In genomic region chr9:120971471-120971870, GRCh38 we compare ENCODE assay signal across 3 cellular contexts. TPM values are rescaled to one million over a fixed set of nuclear protein-coding genes. Genes with fewer than 3 reads are reported as not detected.
DNase-seq lines count a peak whose midpoint lies in the region; TF ChIP-seq lines count a peak whose summit lies in the region.
"Not testable (repeated sequence)": the region's sequence is repeated elsewhere in the genome, so short reads cannot be mapped to it uniquely, and the experiment has no call there.

No MANE protein-coding gene starts in this region.

- not testable (repeated sequence) for TF ChIP-seq CTCF in OCI-LY3 (IDR thresholded peaks at IDR 0.05; ENCODE audit: low read depth, low read length); esophagus muscularis mucosa (IDR thresholded peaks at IDR 0.05)

- peak overlapping the region; percentile 13; the same call in 1 of the 2 replicates for H3K9ac ChIP-seq in OCI-LY3 (ENCODE audit: low read length)

- H4K20me1 ChIP-seq in OCI-LY3 (ENCODE audit: insufficient read depth, low read length) = not testable (repeated sequence)

- H3K36me3 ChIP-seq in OCI-LY3 (replicated peaks; ENCODE audit: low read depth, low read length); SJCRH30; esophagus muscularis mucosa: not testable (repeated sequence)

- H3K27me3 ChIP-seq in OCI-LY3 (ENCODE audit: low read depth, low read length); SJCRH30; esophagus muscularis mucosa: not testable (repeated sequence)

- not testable (repeated sequence) for H3K79me2 ChIP-seq in OCI-LY3 (ENCODE audit: low read length)

- not testable (repeated sequence) for H3K9me3 ChIP-seq in OCI-LY3 (ENCODE audit: insufficient read depth, low read length); SJCRH30 (replicated peaks); esophagus muscularis mucosa

- TF ChIP-seq POLR2A in esophagus muscularis mucosa (IDR thresholded peaks at IDR 0.05; ENCODE audit: low read depth) = not testable (repeated sequence)

- intact Hi-C loops in esophagus muscularis mucosa (cut with DNase I) = not testable (repeated sequence)

- H2AFZ ChIP-seq in OCI-LY3 (ENCODE audit: low read depth, low read length) = not testable (repeated sequence)

- H3K27ac ChIP-seq in OCI-LY3 (ENCODE audit: low read length) (peak overlapping the region; percentile 54), SJCRH30 (peak overlapping the region; percentile 44)
- not testable (repeated sequence) for H3K27ac ChIP-seq in esophagus muscularis mucosa (replicated peaks in 1 of 4)

- WGBS in esophagus muscularis mucosa = 92% methylated on average over 9 of the region's 9 CpGs

- peak overlapping the region; percentile 24 for H3K4me3 ChIP-seq in OCI-LY3 (ENCODE audit: low read length)
- H3K4me3 ChIP-seq in SJCRH30, esophagus muscularis mucosa: not testable (repeated sequence)

- peak; percentile 85 to 89 for DNase-seq in SJCRH30
- DNase-seq in esophagus muscularis mucosa (ENCODE audit: extremely low spot score) = peak; percentile 68

- not testable (repeated sequence) for TF ChIP-seq EP300 in esophagus muscularis mucosa (IDR thresholded peaks at IDR 0.05)

- peak overlapping the region; percentile 63 for H3K4me2 ChIP-seq in OCI-LY3 (ENCODE audit: low read length)

- H3K4me1 ChIP-seq in OCI-LY3 (ENCODE audit: low read length) = peaks cover 37% of the 10 kb centered on the region
- H3K4me1 ChIP-seq in SJCRH30 = peaks cover 38% of the 10 kb centered on the region
- not testable (repeated sequence) for H3K4me1 ChIP-seq in esophagus muscularis mucosa

RNA-seq across cellular contexts. Expression of gene TRAF1, which starts 44.9 kb away (rescaled TPM):
- 0.25 and 0.26 TPM in 2 replicates for total RNA-seq in SJCRH30 (2014; rRNA removed; shearing (Covaris generic))
- total RNA-seq in esophagus muscularis mucosa = 1 to 10 TPM; 4.0 to 7.4 (median 5.5) TPM
